In the genomic region with DNA sequence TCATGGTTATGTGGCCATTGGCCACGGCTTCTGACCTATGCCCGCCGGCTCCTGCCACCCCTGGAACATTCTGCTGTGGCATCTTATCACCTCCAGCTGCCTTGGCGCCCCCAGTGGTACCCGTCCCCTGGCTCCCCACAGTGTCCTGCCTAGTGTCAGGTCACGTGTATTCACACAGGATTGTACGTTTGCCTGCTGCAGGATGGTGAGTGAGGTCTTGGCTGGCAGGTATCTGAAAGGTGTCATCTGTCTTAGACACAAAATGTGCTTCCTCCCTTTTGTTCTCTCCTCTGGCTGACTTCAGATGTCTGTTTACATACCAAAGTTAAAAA, we compare ENCODE assay signal across 2 cellular contexts.
TF ChIP-seq lines count a peak whose summit lies in the region.

No MANE protein-coding gene starts in this region.

TF ChIP-seq in SK-N-SH, 30 proteins besides CTCF, POLR2A, EP300 and RAD21 (continued from another document):
- TF ChIP-seq, protein P1, sequence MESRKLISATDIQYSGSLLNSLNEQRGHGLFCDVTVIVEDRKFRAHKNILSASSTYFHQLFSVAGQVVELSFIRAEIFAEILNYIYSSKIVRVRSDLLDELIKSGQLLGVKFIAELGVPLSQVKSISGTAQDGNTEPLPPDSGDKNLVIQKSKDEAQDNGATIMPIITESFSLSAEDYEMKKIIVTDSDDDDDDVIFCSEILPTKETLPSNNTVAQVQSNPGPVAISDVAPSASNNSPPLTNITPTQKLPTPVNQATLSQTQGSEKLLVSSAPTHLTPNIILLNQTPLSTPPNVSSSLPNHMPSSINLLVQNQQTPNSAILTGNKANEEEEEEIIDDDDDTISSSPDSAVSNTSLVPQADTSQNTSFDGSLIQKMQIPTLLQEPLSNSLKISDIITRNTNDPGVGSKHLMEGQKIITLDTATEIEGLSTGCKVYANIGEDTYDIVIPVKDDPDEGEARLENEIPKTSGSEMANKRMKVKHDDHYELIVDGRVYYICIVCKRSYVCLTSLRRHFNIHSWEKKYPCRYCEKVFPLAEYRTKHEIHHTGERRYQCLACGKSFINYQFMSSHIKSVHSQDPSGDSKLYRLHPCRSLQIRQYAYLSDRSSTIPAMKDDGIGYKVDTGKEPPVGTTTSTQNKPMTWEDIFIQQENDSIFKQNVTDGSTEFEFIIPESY (IDR thresholded peaks at IDR 0.05; ENCODE audit: borderline replicate concordance, low read depth): no peak
- no peak for TF ChIP-seq FOXM1 (IDR thresholded peaks at IDR 0.05; ENCODE audit: low read depth)
- TF ChIP-seq, protein P2, sequence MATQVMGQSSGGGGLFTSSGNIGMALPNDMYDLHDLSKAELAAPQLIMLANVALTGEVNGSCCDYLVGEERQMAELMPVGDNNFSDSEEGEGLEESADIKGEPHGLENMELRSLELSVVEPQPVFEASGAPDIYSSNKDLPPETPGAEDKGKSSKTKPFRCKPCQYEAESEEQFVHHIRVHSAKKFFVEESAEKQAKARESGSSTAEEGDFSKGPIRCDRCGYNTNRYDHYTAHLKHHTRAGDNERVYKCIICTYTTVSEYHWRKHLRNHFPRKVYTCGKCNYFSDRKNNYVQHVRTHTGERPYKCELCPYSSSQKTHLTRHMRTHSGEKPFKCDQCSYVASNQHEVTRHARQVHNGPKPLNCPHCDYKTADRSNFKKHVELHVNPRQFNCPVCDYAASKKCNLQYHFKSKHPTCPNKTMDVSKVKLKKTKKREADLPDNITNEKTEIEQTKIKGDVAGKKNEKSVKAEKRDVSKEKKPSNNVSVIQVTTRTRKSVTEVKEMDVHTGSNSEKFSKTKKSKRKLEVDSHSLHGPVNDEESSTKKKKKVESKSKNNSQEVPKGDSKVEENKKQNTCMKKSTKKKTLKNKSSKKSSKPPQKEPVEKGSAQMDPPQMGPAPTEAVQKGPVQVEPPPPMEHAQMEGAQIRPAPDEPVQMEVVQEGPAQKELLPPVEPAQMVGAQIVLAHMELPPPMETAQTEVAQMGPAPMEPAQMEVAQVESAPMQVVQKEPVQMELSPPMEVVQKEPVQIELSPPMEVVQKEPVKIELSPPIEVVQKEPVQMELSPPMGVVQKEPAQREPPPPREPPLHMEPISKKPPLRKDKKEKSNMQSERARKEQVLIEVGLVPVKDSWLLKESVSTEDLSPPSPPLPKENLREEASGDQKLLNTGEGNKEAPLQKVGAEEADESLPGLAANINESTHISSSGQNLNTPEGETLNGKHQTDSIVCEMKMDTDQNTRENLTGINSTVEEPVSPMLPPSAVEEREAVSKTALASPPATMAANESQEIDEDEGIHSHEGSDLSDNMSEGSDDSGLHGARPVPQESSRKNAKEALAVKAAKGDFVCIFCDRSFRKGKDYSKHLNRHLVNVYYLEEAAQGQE (IDR thresholded peaks at IDR 0.05; ENCODE audit: low read depth, low read length): no peak
- no peak for TF ChIP-seq ELF1 (IDR thresholded peaks at IDR 0.05)
TF ChIP-seq in SK-N-SH: peak in this region for 0.

TF ChIP-seq in SK-N-SH treated with all-trans-retinoic acid at 6 μM for 48 hours, 23 proteins besides CTCF, POLR2A, EP300 and RAD21 (continued from another document):
- TF ChIP-seq, protein P3, sequence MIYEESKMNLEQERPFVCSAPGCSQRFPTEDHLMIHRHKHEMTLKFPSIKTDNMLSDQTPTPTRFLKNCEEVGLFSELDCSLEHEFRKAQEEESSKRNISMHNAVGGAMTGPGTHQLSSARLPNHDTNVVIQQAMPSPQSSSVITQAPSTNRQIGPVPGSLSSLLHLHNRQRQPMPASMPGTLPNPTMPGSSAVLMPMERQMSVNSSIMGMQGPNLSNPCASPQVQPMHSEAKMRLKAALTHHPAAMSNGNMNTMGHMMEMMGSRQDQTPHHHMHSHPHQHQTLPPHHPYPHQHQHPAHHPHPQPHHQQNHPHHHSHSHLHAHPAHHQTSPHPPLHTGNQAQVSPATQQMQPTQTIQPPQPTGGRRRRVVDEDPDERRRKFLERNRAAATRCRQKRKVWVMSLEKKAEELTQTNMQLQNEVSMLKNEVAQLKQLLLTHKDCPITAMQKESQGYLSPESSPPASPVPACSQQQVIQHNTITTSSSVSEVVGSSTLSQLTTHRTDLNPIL (CRISPR knock-in tag; IDR thresholded peaks at IDR 0.05; ENCODE audit: low read depth): no peak
- TF ChIP-seq, protein P4, sequence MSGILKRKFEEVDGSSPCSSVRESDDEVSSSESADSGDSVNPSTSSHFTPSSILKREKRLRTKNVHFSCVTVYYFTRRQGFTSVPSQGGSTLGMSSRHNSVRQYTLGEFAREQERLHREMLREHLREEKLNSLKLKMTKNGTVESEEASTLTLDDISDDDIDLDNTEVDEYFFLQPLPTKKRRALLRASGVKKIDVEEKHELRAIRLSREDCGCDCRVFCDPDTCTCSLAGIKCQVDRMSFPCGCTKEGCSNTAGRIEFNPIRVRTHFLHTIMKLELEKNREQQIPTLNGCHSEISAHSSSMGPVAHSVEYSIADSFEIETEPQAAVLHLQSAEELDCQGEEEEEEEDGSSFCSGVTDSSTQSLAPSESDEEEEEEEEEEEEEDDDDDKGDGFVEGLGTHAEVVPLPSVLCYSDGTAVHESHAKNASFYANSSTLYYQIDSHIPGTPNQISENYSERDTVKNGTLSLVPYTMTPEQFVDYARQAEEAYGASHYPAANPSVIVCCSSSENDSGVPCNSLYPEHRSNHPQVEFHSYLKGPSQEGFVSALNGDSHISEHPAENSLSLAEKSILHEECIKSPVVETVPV (CRISPR knock-in tag; IDR thresholded peaks at IDR 0.05): no peak
- no peak for TF ChIP-seq SNAI2 (CRISPR knock-in tag; IDR thresholded peaks at IDR 0.05)
- no peak for TF ChIP-seq ESRRG (CRISPR knock-in tag; IDR thresholded peaks at IDR 0.05)
- TF ChIP-seq ZNF70 (CRISPR knock-in tag; IDR thresholded peaks at IDR 0.05): no peak
- TF ChIP-seq ZNF565 (CRISPR knock-in tag; conservative IDR thresholded peaks at IDR 0.05; ENCODE audit: low read depth): no peak
- TF ChIP-seq ZFP30 (CRISPR knock-in tag; IDR thresholded peaks at IDR 0.05): no peak
- TF ChIP-seq, protein P5, sequence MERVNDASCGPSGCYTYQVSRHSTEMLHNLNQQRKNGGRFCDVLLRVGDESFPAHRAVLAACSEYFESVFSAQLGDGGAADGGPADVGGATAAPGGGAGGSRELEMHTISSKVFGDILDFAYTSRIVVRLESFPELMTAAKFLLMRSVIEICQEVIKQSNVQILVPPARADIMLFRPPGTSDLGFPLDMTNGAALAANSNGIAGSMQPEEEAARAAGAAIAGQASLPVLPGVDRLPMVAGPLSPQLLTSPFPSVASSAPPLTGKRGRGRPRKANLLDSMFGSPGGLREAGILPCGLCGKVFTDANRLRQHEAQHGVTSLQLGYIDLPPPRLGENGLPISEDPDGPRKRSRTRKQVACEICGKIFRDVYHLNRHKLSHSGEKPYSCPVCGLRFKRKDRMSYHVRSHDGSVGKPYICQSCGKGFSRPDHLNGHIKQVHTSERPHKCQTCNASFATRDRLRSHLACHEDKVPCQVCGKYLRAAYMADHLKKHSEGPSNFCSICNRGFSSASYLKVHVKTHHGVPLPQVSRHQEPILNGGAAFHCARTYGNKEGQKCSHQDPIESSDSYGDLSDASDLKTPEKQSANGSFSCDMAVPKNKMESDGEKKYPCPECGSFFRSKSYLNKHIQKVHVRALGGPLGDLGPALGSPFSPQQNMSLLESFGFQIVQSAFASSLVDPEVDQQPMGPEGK (CRISPR knock-in tag; IDR thresholded peaks at IDR 0.05; ENCODE audit: borderline replicate concordance): no peak
- TF ChIP-seq ARNTL (CRISPR knock-in tag; IDR thresholded peaks at IDR 0.05; ENCODE audit: borderline replicate concordance, low read depth): no peak
- TF ChIP-seq PPARA (CRISPR knock-in tag; IDR thresholded peaks at IDR 0.05; ENCODE audit: borderline replicate concordance): no peak
- TF ChIP-seq RARB (CRISPR knock-in tag; IDR thresholded peaks at IDR 0.05): no peak
- TF ChIP-seq GLIS3 (CRISPR knock-in tag; IDR thresholded peaks at IDR 0.05): no peak
- TF ChIP-seq TOX (CRISPR knock-in tag; IDR thresholded peaks at IDR 0.05; ENCODE audit: borderline replicate concordance): no peak
